In the genomic region with DNA sequence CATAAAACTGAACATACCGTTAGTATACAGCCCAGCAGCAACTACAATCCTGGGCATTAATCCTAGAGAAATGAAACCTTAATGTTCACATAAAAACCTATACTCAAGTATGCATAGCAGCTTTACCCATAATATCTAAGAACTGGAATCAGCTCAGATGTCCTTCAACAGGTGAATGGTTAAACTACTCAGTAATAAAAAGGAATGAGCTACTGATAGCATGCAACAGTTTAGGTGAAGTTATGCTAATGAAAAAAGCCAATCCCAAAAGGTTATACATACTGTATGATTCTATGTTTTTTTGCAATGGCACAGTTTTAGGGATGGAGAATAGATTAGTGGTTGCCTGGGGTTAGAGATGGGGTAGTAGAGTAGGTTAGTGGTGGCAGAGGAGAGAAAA, we compare ENCODE assay signal across 17 cellular contexts. TPM values are rescaled to one million over a fixed set of nuclear protein-coding genes. Genes with fewer than 3 reads are reported as not detected.
"Had no signal": no experiment of that assay in that cellular context is flagged by ENCODE, and none has a peak within 500 bp of the region (broad histone marks: within the 10 kb centered on the region; RNA-seq: fewer than 3 reads in every experiment).

No MANE protein-coding gene starts in this region.

- H3K27ac ChIP-seq: dorsolateral prefrontal cortex, hepatocyte, neural progenitor cell, parathyroid adenoma, tibial artery, vagina had no signal

- H3K27me3 ChIP-seq: dorsolateral prefrontal cortex, hepatocyte, neural progenitor cell, tibial artery, vagina had no signal

- H3K9me3 Mint-ChIP-seq: neural progenitor cell, T-cell had no signal

- H3K4me1 ChIP-seq: neural progenitor cell, parathyroid adenoma, vagina had no signal

- H3K27ac Mint-ChIP-seq: neural progenitor cell, T-cell, WTC11 had no signal

- H3K4me3 ChIP-seq: dorsolateral prefrontal cortex, hepatocyte, neural progenitor cell, tibial artery, vagina had no signal

- H3K9me3 ChIP-seq: tibial artery, vagina had no signal

- H3K4me1 Mint-ChIP-seq: neural progenitor cell, WTC11 had no signal

- H3K4me3 Mint-ChIP-seq: neural progenitor cell, T-cell, WTC11 had no signal

- H3K27me3 Mint-ChIP-seq: T-cell had no signal

- DNase-seq: activated T-cell treated with anti-CD3 and anti-CD28 coated beads for 4 hours; anterior cingulate cortex; dorsolateral prefrontal cortex; kidney; left ventricle myocardium superior; mesendoderm; retina; stimulated activated CD4-positive, alpha-beta T cell treated with anti-CD3 and anti-CD28 coated beads, Interleukin-15, amount 100 ng/mL, for 24 hours; stimulated activated CD4-positive, alpha-beta T cell treated with anti-CD3 and anti-CD28 coated beads, Interleukin-4, amount 100 ng/mL, for 24 hours; T-cell; tibial artery had no signal

RNA-seq across cellular contexts. Expression of a gene that starts 9.4 kb away (rescaled TPM):
- total RNA-seq: bronchial epithelial cell, hepatocyte, kidney, left ventricle myocardium superior, T-cell, vagina, WTC11 had no signal
